In the genomic region with DNA sequence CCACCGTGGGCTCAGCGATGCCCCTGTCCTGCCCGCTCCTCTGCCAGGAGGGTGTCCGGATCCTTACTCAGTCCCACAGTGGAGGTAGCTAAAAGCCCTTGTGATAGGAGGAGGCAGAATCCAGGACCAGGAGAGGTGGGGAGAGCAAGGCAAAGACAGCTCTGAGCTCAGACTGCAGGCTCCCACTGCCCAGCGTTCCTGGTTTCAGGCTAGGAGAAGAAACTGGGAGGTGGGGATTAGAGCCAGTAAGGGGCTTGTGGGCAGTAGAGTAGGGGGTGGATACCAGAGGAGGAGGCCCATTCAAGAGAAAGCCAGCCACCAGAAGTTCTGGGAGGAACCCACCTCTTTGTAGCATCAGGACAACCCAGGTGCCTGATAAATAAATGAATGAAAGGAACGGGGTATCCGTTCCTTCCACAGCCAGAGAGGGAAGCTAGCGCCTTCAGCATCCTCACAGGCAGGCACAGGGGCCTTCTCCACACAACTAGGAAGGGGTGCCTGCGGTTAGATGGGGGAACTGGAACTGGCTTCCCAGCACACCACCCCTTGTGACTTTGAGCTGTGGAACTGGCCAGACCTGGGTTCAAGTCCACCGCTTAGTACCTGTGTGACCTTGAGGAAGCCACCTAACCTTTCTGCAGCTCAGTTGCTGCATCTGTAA, we compare ENCODE assay signal across 14 cellular contexts. TPM values are rescaled to one million over a fixed set of nuclear protein-coding genes. Genes with fewer than 3 reads are reported as not detected.
DNase-seq lines count a peak whose midpoint lies in the region; ATAC-seq, FAIRE-seq and TF ChIP-seq lines count a peak whose summit lies in the region.
"Had no signal": no experiment of that assay in that cellular context is flagged by ENCODE, and none has a peak within 500 bp of the region (broad histone marks: within the 10 kb centered on the region; RNA-seq: fewer than 3 reads in every experiment).

No MANE protein-coding gene starts in this region.

- H3F3A ChIP-seq in neural progenitor cell (ENCODE audit: low read depth) = no peaks in the 10 kb centered on the region

- no peak overlapping the region for H3K4me2 ChIP-seq in neural progenitor cell

- H3K27ac ChIP-seq in neural progenitor cell = no peak overlapping the region
- H3K27ac ChIP-seq: vagina had no signal

- H3K4me3 Mint-ChIP-seq in CD14-positive monocyte = peak overlapping the region; percentile 39 to 54
- peak overlapping the region; percentile 94 to 97 for H3K4me3 Mint-ChIP-seq in activated T-cell treated with anti-CD3 and anti-CD28 coated beads, Interleukin-2, amount 50 U/mL, for 72 hours
- H3K4me3 Mint-ChIP-seq in neural progenitor cell = no peak overlapping the region

- H3K36me3 Mint-ChIP-seq in CD14-positive monocyte (peaks cover 2 to 11% of the 10 kb centered on the region in 2 donors), neural progenitor cell (no peaks in the 10 kb centered on the region)
- H3K36me3 Mint-ChIP-seq in activated T-cell treated with anti-CD3 and anti-CD28 coated beads, Interleukin-2, amount 50 U/mL, for 72 hours (ENCODE audit: insufficient read depth in 2 of 2) = peaks cover 32 to 50% of the 10 kb centered on the region in 2 donors

- no peak for TF ChIP-seq CTCF in CD14-positive monocyte (IDR thresholded peaks at IDR 0.05)
- TF ChIP-seq CTCF in neural progenitor cell (IDR thresholded peaks at IDR 0.05) = no peak

- no peaks in the 10 kb centered on the region for H3K79me2 ChIP-seq in neural progenitor cell (ENCODE audit: low read depth)

- no peaks in the 10 kb centered on the region for H3K9me3 ChIP-seq in neural progenitor cell (ENCODE audit: low read depth)
- H3K9me3 ChIP-seq: vagina had no signal

- H2AFZ ChIP-seq in neural progenitor cell (replicated peaks) = no peak overlapping the region

- no peak overlapping the region for H3K9ac ChIP-seq in neural progenitor cell

- H3K27me3 Mint-ChIP-seq in CD14-positive monocyte (ENCODE audit: low read depth in 3 of 3) (peaks cover 4 to 14% (median 14%) of the 10 kb centered on the region in 3 donors), neural progenitor cell (ENCODE audit: insufficient read depth, low read depth) (peaks cover 9% of the 10 kb centered on the region)
- H3K27me3 Mint-ChIP-seq in activated T-cell treated with anti-CD3 and anti-CD28 coated beads, Interleukin-2, amount 50 U/mL, for 72 hours (ENCODE audit: low read depth) = no peaks in the 10 kb centered on the region

- H3K36me3 ChIP-seq in neural progenitor cell = no peaks in the 10 kb centered on the region
- H3K36me3 ChIP-seq: vagina had no signal

- DNase-seq in CD14-positive monocyte (ENCODE audit: low spot score) = no peak
- DNase-seq in GM18507 (ENCODE audit: extremely low spot score, insufficient read length, low read depth) = no peak
- peak; percentile 29 to 51 for DNase-seq in activated T-cell treated with anti-CD3 and anti-CD28 coated beads, Interleukin-2, amount 50 U/mL, for 72 hours
- DNase-seq in neural progenitor cell (ENCODE audit: low spot score) = no peak
- DNase-seq in NCI-H1930 (lab: John Stamatoyannopoulos, UW) = no peak
- no peak for DNase-seq in NCI-H2081 (lab: John Stamatoyannopoulos, UW)
- no peak for DNase-seq in head of caudate nucleus
- DNase-seq: caudate nucleus, erythroblast, GF-D8, midbrain had no signal

- no peak overlapping the region for H3K4me3 ChIP-seq in neural progenitor cell

- H3K27me3 ChIP-seq in neural progenitor cell = no peaks in the 10 kb centered on the region
- H3K27me3 ChIP-seq: vagina had no signal

- peak; percentile 84 for FAIRE-seq in GM18507 (lab: Jason Lieb, UNC)
- FAIRE-seq: H54 had no signal

- no peaks in the 10 kb centered on the region for H3K4me1 ChIP-seq in neural progenitor cell

- peaks cover 0 to 6% (median 0%) of the 10 kb centered on the region in 7 donors for H3K9me3 Mint-ChIP-seq in CD14-positive monocyte
- no peaks in the 10 kb centered on the region for H3K9me3 Mint-ChIP-seq in activated T-cell treated with anti-CD3 and anti-CD28 coated beads, Interleukin-2, amount 50 U/mL, for 72 hours
- H3K9me3 Mint-ChIP-seq in neural progenitor cell = no peaks in the 10 kb centered on the region

- no peak for ATAC-seq in activated T-cell treated with anti-CD3 and anti-CD28 coated beads, Interleukin-2, amount 50 U/mL, for 72 hours (replicated peaks in 1 of 2)
- no peak for ATAC-seq in GM21786 (IDR thresholded peaks at IDR 0.05; ENCODE audit: unreplicated experiment)

- intact Hi-C loops in CD14-positive monocyte (cut with micrococcal nuclease) = loop anchor here in 1 of 2 donors (10.0 kb wide), 1 partner anchor 79 kb away; no protein-coding TSS in a partner anchor
- intact Hi-C loops in head of caudate nucleus (cut with DNase I) = no loop called here

- H3K27ac Mint-ChIP-seq in CD14-positive monocyte (peak overlapping the region in 3 of 7 donors; percentile 61 to 76 (median 71)), neural progenitor cell (peak overlapping the region; percentile 50)
- peak overlapping the region; percentile 71 for H3K27ac Mint-ChIP-seq in activated T-cell treated with anti-CD3 and anti-CD28 coated beads, Interleukin-2, amount 50 U/mL, for 72 hours

- H4K20me1 ChIP-seq in neural progenitor cell (ENCODE audit: low read depth) = no peaks in the 10 kb centered on the region

- peaks cover 69% of the 10 kb centered on the region for H3K4me1 Mint-ChIP-seq in CD14-positive monocyte
- H3K4me1 Mint-ChIP-seq in activated T-cell treated with anti-CD3 and anti-CD28 coated beads, Interleukin-2, amount 50 U/mL, for 72 hours (ENCODE audit: low read depth) = peaks cover 63% of the 10 kb centered on the region
- peaks cover 13% of the 10 kb centered on the region for H3K4me1 Mint-ChIP-seq in neural progenitor cell

RNA-seq across cellular contexts. Expression of a gene that starts 2.3 kb away (rescaled TPM):
- 1 to 10 TPM; 1.0 to 1.7 TPM for polyA plus RNA-seq in CD14-positive monocyte
- total RNA-seq in activated T-cell treated with anti-CD3 and anti-CD28 coated beads, Interleukin-2, amount 50 U/mL, for 72 hours = 100 to 1,000 TPM; 155 to 166 TPM
- total RNA-seq in neural progenitor cell (ENCODE audit: low replicate concordance) = 0.53 TPM in 1 of 2 replicates, not detected in the other

Comparison
In these comparisons a context has a peak if more than half of its experiments do, and no peak if none do; other contexts are left out.
1. DNase-seq: peak in activated T-cell treated with anti-CD3 and anti-CD28 coated beads, Interleukin-2, amount 50 U/mL, for 72 hours (2 of 2); none in CD14-positive monocyte (single experiment), GM18507 (single experiment), neural progenitor cell (single experiment), NCI-H1930 (0 of 2), NCI-H2081 (0 of 2) and head of caudate nucleus (0 of 42).
2. RNA of a gene that starts 2.3 kb away (total RNA-seq): 155 to 166 TPM in activated T-cell treated with anti-CD3 and anti-CD28 coated beads, Interleukin-2, amount 50 U/mL, for 72 hours; 0.53 TPM in neural progenitor cell; every median in the first group is over 100 times any median in the second.